Comparison of ENCODE assay signal across 8 cellular contexts in genomic region chr15:45714501-45715488, GRCh38.
DNase-seq lines count a peak whose midpoint lies in the region; ATAC-seq and TF ChIP-seq lines count a peak whose summit lies in the region.

No MANE protein-coding gene starts in this region.

- H3K27me3 ChIP-seq in neuronal stem cell (ENCODE audit: control insufficient read depth in 3 of 3, insufficient read depth in 3 of 3, low read depth in 1 of 3, low read length in 3 of 3) = peaks cover 0 to 3% (median 0%) of the 10 kb centered on the region in 3 experiments

- no peak overlapping the region for H2BK12ac ChIP-seq in neuronal stem cell (ENCODE audit: low read length)

- no peak overlapping the region for H4K8ac ChIP-seq in neuronal stem cell (ENCODE audit: low read depth, low read length)

- ATAC-seq in HG03354 (IDR thresholded peaks at IDR 0.05; ENCODE audit: poor library complexity, severe bottlenecking, unreplicated experiment) = peak; percentile 80
- ATAC-seq in GM18519 (IDR thresholded peaks at IDR 0.05; ENCODE audit: low FRiP score, unreplicated experiment) = no peak

- H3K4ac ChIP-seq in neuronal stem cell (ENCODE audit: low read length) = no peak overlapping the region

- no peak overlapping the region for H3K4me2 ChIP-seq in neuronal stem cell (ENCODE audit: insufficient read depth, low read length, poor library complexity, severe bottlenecking)

- H3K23ac ChIP-seq in neuronal stem cell (ENCODE audit: low read depth, low read length, poor library complexity) = no peak overlapping the region

- H2AFZ ChIP-seq in neuronal stem cell (ENCODE audit: low read length) = no peak overlapping the region

- WGBS in neuronal stem cell (ENCODE audit: extremely low coverage in 2 of 2, insufficient read length in 2 of 2, insufficient replicate concordance in 1 of 2), 2 donors = no CpG with 5 or more reads among the region's 28 CpGs

- peak; percentile 82 for TF ChIP-seq CTCF in GM12872 (IDR thresholded peaks at IDR 0.05; ENCODE audit: insufficient read depth, low read depth, low read length)

- no peak overlapping the region for H2AK5ac ChIP-seq in neuronal stem cell (ENCODE audit: low read depth, low read length)

- DNase-seq in NCI-H69 (lab: John Stamatoyannopoulos, UW) = peak; percentile 83
- DNase-seq in activated T-cell treated with anti-CD3 and anti-CD28 coated beads for 48 hours (ENCODE audit: low read depth) = peak; percentile 32
- DNase-seq in fibroblast of the conjunctiva (ENCODE audit: low read depth) = peak; percentile 56
- DNase-seq in neuronal stem cell (ENCODE audit: low spot score) = peak; percentile 68
- DNase-seq in DMS79 (lab: John Stamatoyannopoulos, UW) = no peak

- no peak overlapping the region for H3K9ac ChIP-seq in neuronal stem cell (ENCODE audit: low read depth, low read length, poor library complexity)

- no peak overlapping the region for H3K18ac ChIP-seq in neuronal stem cell (ENCODE audit: low read length)

- no peak overlapping the region for H2BK5ac ChIP-seq in neuronal stem cell (ENCODE audit: low read length)

- no peak overlapping the region for H3K14ac ChIP-seq in neuronal stem cell (ENCODE audit: low read length)

- no peaks in the 10 kb centered on the region for H3K36me3 ChIP-seq in neuronal stem cell (replicated peaks in 1 of 2; ENCODE audit: control insufficient read depth in 2 of 2, insufficient read depth in 2 of 2, low read length in 2 of 2)

- no peaks in the 10 kb centered on the region for H3K9me3 ChIP-seq in neuronal stem cell (replicated peaks in 1 of 2; ENCODE audit: control insufficient read depth in 2 of 2, insufficient read depth in 1 of 2, low read depth in 1 of 2, low read length in 2 of 2)

- no peak overlapping the region for H3K27ac ChIP-seq in neuronal stem cell (replicated peaks; ENCODE audit: low read length)

- H4K91ac ChIP-seq in neuronal stem cell (ENCODE audit: low read depth, low read length, poor library complexity) = no peak overlapping the region

- no peaks in the 10 kb centered on the region for H3K79me1 ChIP-seq in neuronal stem cell (ENCODE audit: low read depth, low read length)

- no peak overlapping the region for H2BK15ac ChIP-seq in neuronal stem cell (ENCODE audit: low read length)

- H3K4me1 ChIP-seq in neuronal stem cell (ENCODE audit: control insufficient read depth in 2 of 2, insufficient read depth in 1 of 2, low read depth in 1 of 2, low read length in 2 of 2) = no peaks in the 10 kb centered on the region

- no peak overlapping the region for H2BK120ac ChIP-seq in neuronal stem cell (ENCODE audit: low read depth, low read length)

- no peak overlapping the region for H3K4me3 ChIP-seq in neuronal stem cell (ENCODE audit: low read length in 2 of 2)
